In the genomic region with DNA sequence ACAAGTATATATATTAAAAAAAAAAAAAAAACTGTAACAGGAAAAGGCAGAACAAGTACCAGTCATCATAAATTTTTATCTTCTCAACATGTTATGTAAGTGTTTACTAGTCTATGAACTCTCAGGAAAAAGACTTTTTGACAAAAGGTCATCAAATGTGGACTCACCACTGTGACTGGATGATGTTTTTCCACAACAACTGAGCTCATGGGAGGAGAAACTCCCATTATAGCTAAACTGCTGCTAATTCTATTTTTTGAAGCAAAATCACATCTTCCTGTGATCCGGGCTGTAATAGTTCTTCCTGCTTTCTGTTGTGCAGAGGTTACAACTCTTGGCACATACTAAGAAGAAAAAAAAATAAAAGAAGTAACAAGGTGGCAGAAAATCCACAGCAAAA, we compare ENCODE assay signal across 21 cellular contexts. TPM values are rescaled to one million over a fixed set of nuclear protein-coding genes. Genes with fewer than 3 reads are reported as not detected.
DNase-seq lines count a peak whose midpoint lies in the region; ATAC-seq and TF ChIP-seq lines count a peak whose summit lies in the region.
"Had no signal": no experiment of that assay in that cellular context is flagged by ENCODE, and none has a peak within 500 bp of the region (broad histone marks: within the 10 kb centered on the region; RNA-seq: fewer than 3 reads in every experiment).

No MANE protein-coding gene starts in this region.

- no peak for TF ChIP-seq POLR2A in spleen (IDR thresholded peaks at IDR 0.05)

- H3K36me3 ChIP-seq in spleen = peaks cover 0 to 51% (median 23%) of the 10 kb centered on the region in 6 donors
- H3K36me3 ChIP-seq: prostate gland had no signal

- H3K4me1 Mint-ChIP-seq in activated CD8-positive, alpha-beta memory T cell treated with anti-CD3 and anti-CD28 coated beads, Interleukin-2, amount 10 ng/mL, durations not matched to agents 7 days and 5 days = peaks cover 8% of the 10 kb centered on the region
- H3K4me1 Mint-ChIP-seq in activated CD8-positive, alpha-beta T cell treated with anti-CD3 and anti-CD28 coated beads for 36 hours (ENCODE audit: low read depth) = peaks cover 8% of the 10 kb centered on the region

- intact Hi-C loops in activated CD8-positive, alpha-beta T cell treated with anti-CD3 and anti-CD28 coated beads for 36 hours (cut with micrococcal nuclease) = no loop called here
- intact Hi-C loops in spleen (cut with DNase I; ENCODE audit: low total_unique reads) = no loop called here

- no peaks in the 10 kb centered on the region for H3K9me3 ChIP-seq in spleen
- H3K9me3 ChIP-seq: prostate gland had no signal

- no peak for TF ChIP-seq CTCF in activated CD8-positive, alpha-beta T cell treated with anti-CD3 and anti-CD28 coated beads for 36 hours (IDR thresholded peaks at IDR 0.05)
- TF ChIP-seq CTCF in fibroblast of pulmonary artery (IDR thresholded peaks at IDR 0.05; ENCODE audit: low read length, missing control alignments) (no peak), spleen (IDR thresholded peaks at IDR 0.05 in 8 of 11, conservative IDR thresholded peaks at IDR 0.05 in 3 of 11) (no peak)

- no peaks in the 10 kb centered on the region for H3K9me3 Mint-ChIP-seq in activated CD8-positive, alpha-beta memory T cell treated with anti-CD3 and anti-CD28 coated beads, Interleukin-2, amount 10 ng/mL, durations not matched to agents 7 days and 5 days (ENCODE audit: low read depth)
- H3K9me3 Mint-ChIP-seq in activated CD8-positive, alpha-beta T cell treated with anti-CD3 and anti-CD28 coated beads for 36 hours = no peaks in the 10 kb centered on the region

- no peak for DNase-seq in activated CD8-positive, alpha-beta memory T cell treated with anti-CD3 and anti-CD28 coated beads, Interleukin-2, amount 10 ng/mL, durations not matched to agents 7 days and 5 days
- DNase-seq in activated CD8-positive, alpha-beta memory T cell treated with anti-CD3 and anti-CD28 coated beads, Interleukin-2, amount 50 U/mL, for 4 hours = no peak
- DNase-seq in activated CD8-positive, alpha-beta T cell treated with anti-CD3 and anti-CD28 coated beads for 36 hours = no peak
- DNase-seq in fibroblast of pulmonary artery (ENCODE audit: low read depth) (peak; percentile 17), spleen (no peak), NCI-H510A (lab: John Stamatoyannopoulos, UW) (no peak), GM03348 (ENCODE audit: low spot score) (no peak)
- DNase-seq: ACHN; anterior cingulate cortex; COR-L47; GM23248; KG1; NCI-H1092; NCI-H82; stimulated activated naive CD4-positive, alpha-beta T cell treated with Interleukin-2 at 50 U/mL for 16 hours had no signal

- peaks cover 25% of the 10 kb centered on the region for H3K36me3 Mint-ChIP-seq in activated CD8-positive, alpha-beta memory T cell treated with anti-CD3 and anti-CD28 coated beads, Interleukin-2, amount 10 ng/mL, durations not matched to agents 7 days and 5 days
- H3K36me3 Mint-ChIP-seq in activated CD8-positive, alpha-beta T cell treated with anti-CD3 and anti-CD28 coated beads for 36 hours (ENCODE audit: low read depth) = peaks cover 10% of the 10 kb centered on the region

- H3K27me3 ChIP-seq in spleen (replicated peaks in 1 of 7) = no peaks in the 10 kb centered on the region

- peaks cover 0 to 33% (median 13%) of the 10 kb centered on the region in 6 donors for H3K4me1 ChIP-seq in spleen
- H3K4me1 ChIP-seq: prostate gland had no signal

- H3K27me3 Mint-ChIP-seq in activated CD8-positive, alpha-beta memory T cell treated with anti-CD3 and anti-CD28 coated beads, Interleukin-2, amount 10 ng/mL, durations not matched to agents 7 days and 5 days = no peaks in the 10 kb centered on the region
- H3K27me3 Mint-ChIP-seq in activated CD8-positive, alpha-beta T cell treated with anti-CD3 and anti-CD28 coated beads for 36 hours = no peaks in the 10 kb centered on the region

- POLR2A ChIA-PET in activated CD8-positive, alpha-beta T cell treated with anti-CD3 and anti-CD28 coated beads for 36 hours (lab: Charles Lee) = no interaction called here

- H3K4me3 ChIP-seq in fibroblast of pulmonary artery (replicated peaks; ENCODE audit: low read depth, low read length) = no peak overlapping the region
- H3K4me3 ChIP-seq in spleen = no peak overlapping the region
- H3K4me3 ChIP-seq: GM23248, lung, prostate gland had no signal

- WGBS in spleen, 5 donors = 12 to 24% (median 18%) methylated on average over 1 of the region's 1 CpG

- CTCF ChIA-PET in activated CD8-positive, alpha-beta memory T cell treated with anti-CD3 and anti-CD28 coated beads, Interleukin-2, amount 10 ng/mL, durations not matched to agents 7 days and 5 days (lab: Charles Lee) = interaction anchor here (0.9 to 1.0 kb wide), 2 partner anchors 8 to 441 kb away, joined by 3 read pairs; partner anchors contain the start of gene ANKRD31
- CTCF ChIA-PET in activated CD8-positive, alpha-beta T cell treated with anti-CD3 and anti-CD28 coated beads for 36 hours (lab: Charles Lee) = no interaction called here

- H3K27ac ChIP-seq in spleen = peak overlapping the region in 7 of 8 donors; percentile 39 to 71 (median 54)
- H3K27ac ChIP-seq: epithelial cell of prostate, GM23248, HL-60, prostate gland had no signal

- H3K27ac Mint-ChIP-seq in activated CD8-positive, alpha-beta memory T cell treated with anti-CD3 and anti-CD28 coated beads, Interleukin-2, amount 10 ng/mL, durations not matched to agents 7 days and 5 days = peak overlapping the region; percentile 58
- peak overlapping the region; percentile 61 for H3K27ac Mint-ChIP-seq in activated CD8-positive, alpha-beta T cell treated with anti-CD3 and anti-CD28 coated beads for 36 hours

- H3K4me3 Mint-ChIP-seq in activated CD8-positive, alpha-beta memory T cell treated with anti-CD3 and anti-CD28 coated beads, Interleukin-2, amount 10 ng/mL, durations not matched to agents 7 days and 5 days = no peak overlapping the region
- H3K4me3 Mint-ChIP-seq in activated CD8-positive, alpha-beta T cell treated with anti-CD3 and anti-CD28 coated beads for 36 hours = no peak overlapping the region

- no peak for ATAC-seq in activated CD8-positive, alpha-beta memory T cell treated with anti-CD3 and anti-CD28 coated beads, Interleukin-2, amount 10 ng/mL, durations not matched to agents 7 days and 5 days
- no peak for ATAC-seq in activated CD8-positive, alpha-beta T cell treated with anti-CD3 and anti-CD28 coated beads for 36 hours
- ATAC-seq in HG02852 (IDR thresholded peaks at IDR 0.05; ENCODE audit: unreplicated experiment) = no peak
- ATAC-seq: SK-N-SH treated with all-trans-retinoic acid at 6 μM for 48 hours had no signal

RNA-seq across cellular contexts. Expression of gene POC5, which starts 39.6 kb away (rescaled TPM):
- total RNA-seq in activated CD8-positive, alpha-beta memory T cell treated with anti-CD3 and anti-CD28 coated beads, Interleukin-2, amount 10 ng/mL, durations not matched to agents 7 days and 5 days = 10 to 100 TPM; 19.0 to 21.6 TPM
- 10 to 100 TPM; 14.5 to 15.7 TPM for total RNA-seq in activated CD8-positive, alpha-beta T cell treated with anti-CD3 and anti-CD28 coated beads for 36 hours
- total RNA-seq in spleen = 10 to 100 TPM; 11.8 to 36.0 (median 17.4) TPM
- 10 to 100 TPM; 11.2 to 15.4 (median 13.8) TPM for polyA plus RNA-seq in spleen
